Comparison of ENCODE assay signal across 11 cellular contexts in the genomic region with DNA sequence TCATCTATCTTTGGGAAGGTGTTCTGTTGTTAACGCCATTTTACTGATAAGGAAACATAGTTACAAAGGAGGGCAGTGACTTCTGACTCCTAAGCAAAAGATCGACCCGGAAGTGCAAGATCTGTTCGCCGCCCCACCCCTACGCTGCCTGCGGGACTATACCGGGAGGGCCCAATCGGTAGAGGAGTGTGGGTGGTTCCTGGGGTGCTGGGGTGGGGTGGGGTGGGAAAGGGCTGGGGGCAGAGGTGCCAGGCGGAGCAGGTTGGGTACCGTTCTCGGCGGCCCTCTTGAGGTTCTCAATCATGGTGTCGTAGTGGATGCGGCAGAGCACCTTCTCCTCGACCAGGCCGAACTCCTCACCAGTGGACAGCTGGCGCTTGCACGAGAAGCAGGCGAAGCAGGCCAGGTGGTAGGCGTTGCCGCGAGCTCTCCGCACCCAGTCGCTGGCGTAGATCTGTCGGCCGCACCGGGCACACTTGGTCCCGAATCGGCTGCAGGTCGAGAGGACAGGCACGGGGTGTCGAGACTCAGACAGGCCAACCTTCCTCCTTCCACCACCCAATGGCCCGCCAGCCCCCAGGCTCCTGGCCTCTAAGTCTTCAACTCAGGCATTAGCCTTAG.
"Had no signal": no experiment of that assay in that cellular context is flagged by ENCODE, and none has a peak within 500 bp of the region (broad histone marks: within the 10 kb centered on the region; RNA-seq: fewer than 3 reads in every experiment).

No MANE protein-coding gene starts in this region.

- H3K9me3 ChIP-seq: body of pancreas, stomach, thoracic aorta had no signal

- H3K4me3 ChIP-seq: body of pancreas, stomach, thoracic aorta had no signal

- H3K36me3 ChIP-seq: stomach, thoracic aorta had no signal

- H3K27ac ChIP-seq: body of pancreas, stomach, thoracic aorta had no signal

- DNase-seq: activated CD4-positive, CD25-positive, alpha-beta regulatory T cell; activated naive CD4-positive, alpha-beta T cell treated with anti-CD3 and anti-CD28 coated beads, Interleukin-2, amount 50 U/mL, for 16 hours; activated T-cell treated with anti-CD3 and anti-CD28 coated beads, Interleukin-2, amount 50 U/mL, for 1 hour; amniotic stem cell; body of pancreas; effector memory CD4-positive, alpha-beta T cell; stimulated activated CD4-positive, alpha-beta T cell treated with anti-CD3 and anti-CD28 coated beads, Interleukin-15, amount 100 ng/mL, for 24 hours; stimulated activated CD4-positive, alpha-beta T cell treated with anti-CD3 and anti-CD28 coated beads, Interleukin-4, amount 100 ng/mL, for 24 hours; stomach had no signal

- ATAC-seq: body of pancreas, left lobe of liver had no signal
